26 cellular contexts compared by ENCODE assay signal in the genomic region with DNA sequence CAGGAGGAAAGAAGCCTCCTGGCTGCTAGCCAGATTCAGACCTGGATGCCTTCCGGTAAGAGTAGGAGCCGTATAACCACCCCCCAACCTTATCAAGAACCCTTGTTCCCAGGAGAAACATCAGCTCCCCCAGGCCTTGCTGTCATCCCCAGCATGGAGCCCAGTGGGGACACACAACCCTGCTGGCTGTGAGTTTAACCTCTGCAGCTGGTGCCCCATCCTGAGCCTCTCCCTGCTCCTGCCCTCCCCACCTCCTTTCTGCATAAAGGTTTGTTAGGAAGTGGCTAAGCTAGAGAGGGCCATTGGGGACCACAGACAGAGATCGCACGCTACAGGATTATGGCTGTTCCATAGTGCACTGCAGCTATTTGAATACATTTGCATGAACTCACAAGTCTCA.
"Had no signal": no experiment of that assay in that cellular context is flagged by ENCODE, and none has a peak within 500 bp of the region (broad histone marks: within the 10 kb centered on the region; RNA-seq: fewer than 3 reads in every experiment).

No MANE protein-coding gene starts in this region.

- H3K9me3 ChIP-seq: pancreas had no signal

- H3K27ac ChIP-seq: adrenal gland, ascending aorta, brain microvascular endothelial cell, neutrophil, pancreas, psoas muscle, right atrium auricular region, spleen, upper lobe of left lung, VCaP had no signal

- H3K4me3 ChIP-seq: adrenal gland, ascending aorta, pancreas, psoas muscle, right atrium auricular region, spleen, upper lobe of left lung had no signal

- H3K4me3 Mint-ChIP-seq: activated CD8-positive, alpha-beta T cell treated with anti-CD3 and anti-CD28 coated beads, Interleukin-2, amount 10 ng/mL, durations not matched to agents 7 days and 5 days; activated naive CD8-positive, alpha-beta T cell; activated T-cell treated with anti-CD3 and anti-CD28 coated beads, Interleukin-2, amount 50 U/mL, for 24 hours; nephron; T-helper 2 cell treated with Interferon-gamma antibody and Interleukin-4, amounts not matched to agents 5 μg/mL and 100 μg/mL, for 36 hours had no signal

- ATAC-seq: activated CD8-positive, alpha-beta T cell treated with anti-CD3 and anti-CD28 coated beads, Interleukin-2, amount 10 ng/mL, durations not matched to agents 7 days and 5 days; esophagus mucosa; pancreas; psoas muscle had no signal

- DNase-seq: activated CD4-positive, alpha-beta T cell treated with anti-CD3 and anti-CD28 coated beads for 1 hour; activated CD4-positive, alpha-beta T cell treated with anti-CD3 and anti-CD28 coated beads, Interleukin-2, amount 50 U/mL, for 1 hour; activated CD8-positive, alpha-beta T cell treated with anti-CD3 and anti-CD28 coated beads, Interleukin-2, amount 10 ng/mL, durations not matched to agents 7 days and 5 days; activated naive CD4-positive, alpha-beta T cell; activated T-cell treated with anti-CD3 and anti-CD28 coated beads, Interleukin-2, amount 50 U/mL, for 24 hours; brain microvascular endothelial cell; caudate nucleus; dermis blood vessel endothelial cell; effector memory CD4-positive, alpha-beta T cell; hippocampal formation; pancreas; psoas muscle; spleen; stimulated activated CD4-positive, alpha-beta T cell treated with anti-CD3 and anti-CD28 coated beads, Interleukin-4, amount 100 ng/mL, for 1 hour; stimulated activated naive CD4-positive, alpha-beta T cell; upper lobe of left lung had no signal

- H3K27me3 ChIP-seq: adrenal gland, ascending aorta, brain microvascular endothelial cell, pancreas, right atrium auricular region, upper lobe of left lung had no signal

- H3K27ac Mint-ChIP-seq: activated CD8-positive, alpha-beta T cell treated with anti-CD3 and anti-CD28 coated beads, Interleukin-2, amount 10 ng/mL, durations not matched to agents 7 days and 5 days; activated naive CD8-positive, alpha-beta T cell; activated T-cell treated with anti-CD3 and anti-CD28 coated beads, Interleukin-2, amount 50 U/mL, for 24 hours; activated T-helper 2 cell treated with anti-CD3 and anti-CD28 coated beads, Interferon-gamma antibody, Interleukin-2, Interleukin-4, amounts not matched to agents 10 μg/mL and 5 μg/mL and 100 μg/mL, durations not matched to agents 14 hours and 24 hours and 36 hours; nephron; T-helper 2 cell treated with Interferon-gamma antibody and Interleukin-4, amounts not matched to agents 5 μg/mL and 100 μg/mL, for 36 hours had no signal

- H3K36me3 ChIP-seq: adrenal gland, ascending aorta, brain microvascular endothelial cell, neutrophil, pancreas, right atrium auricular region, spleen, upper lobe of left lung had no signal

- H3K4me1 ChIP-seq: adrenal gland, ascending aorta, pancreas, psoas muscle, right atrium auricular region, spleen, upper lobe of left lung had no signal
